In the genomic region with DNA sequence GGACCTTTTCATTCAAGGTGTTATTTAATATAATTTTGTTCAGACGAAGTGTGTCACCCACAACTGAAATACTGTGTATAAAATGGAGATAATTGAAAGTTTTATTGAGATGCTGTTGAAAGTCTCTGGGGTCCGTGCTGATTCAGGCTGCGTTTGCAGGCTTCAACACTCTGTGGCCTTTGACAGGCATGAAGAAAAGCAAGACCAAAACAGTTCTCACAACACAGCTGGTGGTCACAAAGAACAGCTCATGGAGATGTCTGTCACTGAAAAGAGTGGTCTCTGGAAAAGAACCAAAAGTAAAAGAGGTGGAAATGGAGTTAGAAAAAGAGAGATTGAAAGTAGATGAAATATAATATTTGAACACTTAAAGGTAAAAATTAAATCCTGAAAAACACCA, we compare ENCODE assay signal across 20 cellular contexts. TPM values are rescaled to one million over a fixed set of nuclear protein-coding genes. Genes with fewer than 3 reads are reported as not detected.
DNase-seq lines count a peak whose midpoint lies in the region; ATAC-seq and TF ChIP-seq lines count a peak whose summit lies in the region.
"Had no signal": no experiment of that assay in that cellular context is flagged by ENCODE, and none has a peak within 500 bp of the region (broad histone marks: within the 10 kb centered on the region; RNA-seq: fewer than 3 reads in every experiment).

No MANE protein-coding gene starts in this region.

- no peak overlapping the region for H3K27ac Mint-ChIP-seq in neural progenitor cell
- H3K27ac Mint-ChIP-seq: CD4-positive, alpha-beta T cell; HFFc6 had no signal

- TF ChIP-seq POLR2A in thyroid gland (IDR thresholded peaks at IDR 0.05) = no peak

- no peak overlapping the region for H2AFZ ChIP-seq in neural progenitor cell (replicated peaks)
- H2AFZ ChIP-seq: GM23248 had no signal

- no peak for TF ChIP-seq CTCF in neural progenitor cell (IDR thresholded peaks at IDR 0.05)
- no peak for TF ChIP-seq CTCF in thyroid gland (IDR thresholded peaks at IDR 0.05)

- no peaks in the 10 kb centered on the region for H3K27me3 Mint-ChIP-seq in neural progenitor cell (ENCODE audit: insufficient read depth, low read depth)
- H3K27me3 Mint-ChIP-seq: CD4-positive, alpha-beta T cell had no signal

- no peaks in the 10 kb centered on the region for H3K9me3 Mint-ChIP-seq in neural progenitor cell

- H3K4me1 Mint-ChIP-seq in neural progenitor cell = peaks cover 28% of the 10 kb centered on the region

- H3K9ac ChIP-seq in neural progenitor cell = no peak overlapping the region
- H3K9ac ChIP-seq: GM23248 had no signal

- no peak overlapping the region for H3K4me3 ChIP-seq in neural progenitor cell
- no peak overlapping the region for H3K4me3 ChIP-seq in thyroid gland (replicated peaks in 1 of 3)
- H3K4me3 ChIP-seq: GM23248 had no signal

- intact Hi-C loops in thyroid gland (cut with DNase I) = no loop called here

- H3F3A ChIP-seq in neural progenitor cell (ENCODE audit: low read depth) = no peaks in the 10 kb centered on the region

- H3K4me3 Mint-ChIP-seq in neural progenitor cell = no peak overlapping the region
- H3K4me3 Mint-ChIP-seq: CD4-positive, alpha-beta T cell; HFFc6 had no signal

- ATAC-seq in GM21529 (IDR thresholded peaks at IDR 0.05; ENCODE audit: unreplicated experiment) (no peak), GM21381 (IDR thresholded peaks at IDR 0.05; ENCODE audit: unreplicated experiment) (no peak)
- ATAC-seq: HepG2 had no signal

- no peaks in the 10 kb centered on the region for H3K27me3 ChIP-seq in neural progenitor cell
- H3K27me3 ChIP-seq in thyroid gland = no peaks in the 10 kb centered on the region

- no peaks in the 10 kb centered on the region for H3K9me3 ChIP-seq in neural progenitor cell (ENCODE audit: low read depth)
- H3K9me3 ChIP-seq in thyroid gland = no peaks in the 10 kb centered on the region
- H3K9me3 ChIP-seq: Caco-2 had no signal

- H3K27ac ChIP-seq in neural progenitor cell (no peak overlapping the region), thyroid gland (peak overlapping the region; percentile 16 to 35 (median 18))
- H3K27ac ChIP-seq: C4-2B, GM23248 had no signal

- no peaks in the 10 kb centered on the region for H3K36me3 Mint-ChIP-seq in neural progenitor cell

- H3K4me2 ChIP-seq in neural progenitor cell = peak overlapping the region; percentile 2

- no peaks in the 10 kb centered on the region for H4K20me1 ChIP-seq in neural progenitor cell (ENCODE audit: low read depth)

- H3K4me1 ChIP-seq in neural progenitor cell = peaks cover 11% of the 10 kb centered on the region
- H3K4me1 ChIP-seq in thyroid gland = peaks cover 10 to 18% of the 10 kb centered on the region in 2 donors
- H3K4me1 ChIP-seq: Caco-2 had no signal

- DNase-seq in NCI-H69 (lab: John Stamatoyannopoulos, UW) (peak; percentile 79), iPS-NIHi11 (ENCODE audit: low spot score) (peak; percentile 12), neural progenitor cell (ENCODE audit: low spot score) (peak; percentile 67), thyroid gland (no peak), HuH-7.5 (ENCODE audit: low spot score) (no peak)
- DNase-seq in activated CD8-positive, alpha-beta memory T cell treated with anti-CD3 and anti-CD28 coated beads, Interleukin-2, amount 50 U/mL, for 48 hours = no peak
- DNase-seq: ACHN; Caco-2; CD4-positive, alpha-beta T cell; DMS153; DMS79; GF-D8; GM23248; HCEC 1CT; HFFc6; KG1 had no signal

- H3K36me3 ChIP-seq in neural progenitor cell (no peaks in the 10 kb centered on the region), thyroid gland (no peaks in the 10 kb centered on the region)

- 83 to 87% methylated on average over 3 of the region's 3 CpGs for WGBS in thyroid gland, 2 donors

- H3K79me2 ChIP-seq in neural progenitor cell (ENCODE audit: low read depth) = no peaks in the 10 kb centered on the region

RNA-seq across cellular contexts. Expression of gene MPPED2, which starts 9.8 kb away (rescaled TPM):
- 1.6 and 3.4 TPM in 2 replicates for total RNA-seq in neural progenitor cell (ENCODE audit: low replicate concordance)
- total RNA-seq in thyroid gland = 100 to 1,000 TPM in 1 of 4 donors, 10 to 100 TPM in 3; 35.5 to 103 (median 75.0) TPM
- total RNA-seq: Caco-2, GM23248, HepG2, HFFc6 had no signal

Comparison
In these comparisons a context has a peak if more than half of its experiments do, and no peak if none do; other contexts are left out.
1. DNase-seq: peak in NCI-H69 (single experiment), iPS-NIHi11 (single experiment) and neural progenitor cell (single experiment); none in thyroid gland (0 of 2), activated CD8-positive, alpha-beta memory T cell treated with anti-CD3 and anti-CD28 coated beads, Interleukin-2, amount 50 U/mL, for 48 hours (single experiment) and HuH-7.5 (single experiment).